8 cellular contexts compared by ENCODE assay signal in genomic region chr6:43181621-43181941, GRCh38. TPM values are rescaled to one million over a fixed set of nuclear protein-coding genes. Genes with fewer than 3 reads are reported as not detected.
A peak's percentile ranks its signal among the peaks of the same experiment; 100 is the strongest.
DNase-seq lines count a peak whose midpoint lies in the region; ATAC-seq, FAIRE-seq and TF ChIP-seq lines count a peak whose summit lies in the region.

No MANE protein-coding gene starts in this region.

- peaks cover 8% of the 10 kb centered on the region for H3K79me2 ChIP-seq in keratinocyte (ENCODE audit: control insufficient read depth, insufficient read depth, low read length)

- TF ChIP-seq CTCF in keratinocyte (optimal IDR thresholded peaks at IDR 0.05 in 1 of 3, IDR thresholded peaks at IDR 0.05 in 1 of 3, conservative IDR thresholded peaks at IDR 0.05 in 1 of 3; ENCODE audit: extremely low read depth in 1 of 3, insufficient read depth in 2 of 3, low read length in 3 of 3) = no peak

- H3K27me3 ChIP-seq in keratinocyte (ENCODE audit: control insufficient read depth, extremely low read depth, insufficient read depth, low read length) (no peaks in the 10 kb centered on the region), subcutaneous abdominal adipose tissue (ENCODE audit: control insufficient read depth in 5 of 5, insufficient read depth in 4 of 5, low read length in 5 of 5) (no peaks in the 10 kb centered on the region)

- no peaks in the 10 kb centered on the region for H4K20me1 ChIP-seq in keratinocyte (ENCODE audit: control insufficient read depth, extremely low read depth, insufficient read depth, low read length)

- H3K27ac ChIP-seq in keratinocyte (ENCODE audit: control insufficient read depth, insufficient read depth, low read length) (peak overlapping the region; percentile 51), subcutaneous abdominal adipose tissue (ENCODE audit: low read depth, low read length) (peak overlapping the region; percentile 65)

- peak overlapping the region; percentile 63 to 86 (median 82) for H3K4me3 ChIP-seq in keratinocyte (ENCODE audit: control insufficient read depth in 2 of 3, extremely low read depth in 1 of 3, insufficient read depth in 2 of 3, low read depth in 1 of 3, low read length in 3 of 3)
- H3K4me3 ChIP-seq in subcutaneous abdominal adipose tissue (ENCODE audit: low read depth in 1 of 5, low read length in 5 of 5) = peak overlapping the region; percentile 74 to 91 (median 87)

- no peak for ATAC-seq in activated naive CD4-positive, alpha-beta T cell treated with anti-CD3 and anti-CD28 coated beads, Interleukin-2, amount 50 U/mL, for 72 hours
- no peak for ATAC-seq in HG02610 (IDR thresholded peaks at IDR 0.05; ENCODE audit: unreplicated experiment)
- ATAC-seq in HG03354 (IDR thresholded peaks at IDR 0.05; ENCODE audit: poor library complexity, severe bottlenecking, unreplicated experiment) = no peak

- peak overlapping the region; percentile 83 for H3K27ac Mint-ChIP-seq in T-helper 2 cell treated with Interferon-gamma antibody and Interleukin-4, amounts not matched to agents 5 μg/mL and 100 μg/mL, for 36 hours
- peak overlapping the region; percentile 82 to 91 for H3K27ac Mint-ChIP-seq in activated naive CD4-positive, alpha-beta T cell treated with anti-CD3 and anti-CD28 coated beads, Interleukin-2, amount 50 U/mL, for 72 hours

- no peaks in the 10 kb centered on the region for H3K9me3 Mint-ChIP-seq in T-helper 2 cell treated with Interferon-gamma antibody and Interleukin-4, amounts not matched to agents 5 μg/mL and 100 μg/mL, for 36 hours
- no peaks in the 10 kb centered on the region for H3K9me3 Mint-ChIP-seq in activated naive CD4-positive, alpha-beta T cell treated with anti-CD3 and anti-CD28 coated beads, Interleukin-2, amount 50 U/mL, for 72 hours

- H3K4me1 Mint-ChIP-seq in T-helper 2 cell treated with Interferon-gamma antibody and Interleukin-4, amounts not matched to agents 5 μg/mL and 100 μg/mL, for 36 hours (ENCODE audit: low read depth) = peaks cover 38% of the 10 kb centered on the region

- no peak for DNase-seq in T-helper 2 cell treated with Interferon-gamma antibody and Interleukin-4, amounts not matched to agents 5 μg/mL and 100 μg/mL, for 36 hours (ENCODE audit: low spot score)
- DNase-seq in T-helper 2 cell (no peak), keratinocyte (ENCODE audit: low read depth, low spot score) (no peak), inferior parietal cortex (ENCODE audit: extremely low spot score) (no peak)
- DNase-seq in activated naive CD4-positive, alpha-beta T cell treated with anti-CD3 and anti-CD28 coated beads, Interleukin-2, amount 50 U/mL, for 72 hours (ENCODE audit: low spot score in 2 of 2) = no peak

- peak overlapping the region; percentile 97 for H3K4me2 ChIP-seq in keratinocyte (ENCODE audit: control insufficient read depth, extremely low read depth, insufficient read depth, low read depth, low read length)

- H3K36me3 ChIP-seq in keratinocyte (ENCODE audit: control insufficient read depth in 2 of 2, extremely low read depth in 1 of 2, insufficient read depth in 2 of 2, low read length in 2 of 2) (peaks cover 21 to 25% of the 10 kb centered on the region in 2 experiments), subcutaneous abdominal adipose tissue (ENCODE audit: control insufficient read depth in 5 of 5, insufficient read depth in 5 of 5, low read length in 5 of 5) (peaks cover 0 to 49% (median 39%) of the 10 kb centered on the region in 5 donors)

- FAIRE-seq in keratinocyte (lab: Jason Lieb, UNC) = no peak

- peaks cover 4% of the 10 kb centered on the region for H3K9me1 ChIP-seq in keratinocyte (ENCODE audit: control insufficient read depth, extremely low read depth, insufficient read depth, low read length)

- peaks cover 39% of the 10 kb centered on the region for H3K36me3 Mint-ChIP-seq in T-helper 2 cell treated with Interferon-gamma antibody and Interleukin-4, amounts not matched to agents 5 μg/mL and 100 μg/mL, for 36 hours (ENCODE audit: low read depth)
- H3K36me3 Mint-ChIP-seq in activated naive CD4-positive, alpha-beta T cell treated with anti-CD3 and anti-CD28 coated beads, Interleukin-2, amount 50 U/mL, for 72 hours = peaks cover 0 to 13% of the 10 kb centered on the region in 2 donors

- H3K4me3 Mint-ChIP-seq in T-helper 2 cell treated with Interferon-gamma antibody and Interleukin-4, amounts not matched to agents 5 μg/mL and 100 μg/mL, for 36 hours = peak overlapping the region; percentile 95

- no peaks in the 10 kb centered on the region for H3K27me3 Mint-ChIP-seq in T-helper 2 cell treated with Interferon-gamma antibody and Interleukin-4, amounts not matched to agents 5 μg/mL and 100 μg/mL, for 36 hours (ENCODE audit: low read depth)

- H3K9me3 ChIP-seq in keratinocyte (ENCODE audit: control insufficient read depth, low read depth, low read length) (no peaks in the 10 kb centered on the region), subcutaneous abdominal adipose tissue (ENCODE audit: control insufficient read depth in 5 of 5, low read length in 5 of 5) (no peaks in the 10 kb centered on the region)

- peak overlapping the region; percentile 80 for H2AFZ ChIP-seq in keratinocyte (ENCODE audit: control insufficient read depth, low read length)

- peaks cover 26% of the 10 kb centered on the region for H3K4me1 ChIP-seq in keratinocyte (ENCODE audit: control insufficient read depth, extremely low read depth, insufficient read depth, low read length)
- peaks cover 4 to 23% (median 21%) of the 10 kb centered on the region in 5 donors for H3K4me1 ChIP-seq in subcutaneous abdominal adipose tissue (ENCODE audit: control insufficient read depth in 5 of 5, insufficient read depth in 5 of 5, low read length in 5 of 5)

- peak overlapping the region; percentile 76 for H3K9ac ChIP-seq in keratinocyte (ENCODE audit: control insufficient read depth, extremely low read depth, insufficient read depth, low read length)
- H3K9ac ChIP-seq in subcutaneous abdominal adipose tissue (ENCODE audit: low read length in 5 of 5) = peak overlapping the region; percentile 56 to 88 (median 78)

- dilution Hi-C loops in keratinocyte (cut with MboI; ENCODE audit: extremely low pct_ligation_motif_present, low sequenced_read_pairs) = no loop called here

RNA-seq across cellular contexts. Expression of gene CUL9, which starts 0.4 kb away (rescaled TPM):
- 10 to 100 TPM; 45.7 to 88.0 TPM for total RNA-seq in activated naive CD4-positive, alpha-beta T cell treated with anti-CD3 and anti-CD28 coated beads, Interleukin-2, amount 50 U/mL, for 72 hours
- 19.0 to 23.0 TPM (median 21.6 TPM) in 3 replicates for polyA plus RNA-seq in keratinocyte
- polyA plus RNA-seq in keratinocyte (2011; ENCODE audit: low read depth) = 92.8 TPM
- polyA plus RNA-seq in keratinocyte (2011; cell fraction: cytosol; rRNA removed) = 7.7 and 10.8 TPM in 2 replicates
- polyA plus RNA-seq in keratinocyte (2011; cell fraction: nucleus; rRNA removed) = 167 and 182 TPM in 2 replicates
- 21.1 and 53.9 TPM in 2 replicates for polyA plus RNA-seq in keratinocyte (2012; ENCODE audit: low replicate concordance)
- polyA minus RNA-seq in keratinocyte = 28.1 to 39.9 TPM (median 28.5 TPM) in 3 replicates
- 10.2 TPM for polyA minus RNA-seq in keratinocyte (2011; cell fraction: cytosol; rRNA and poly(A)+ RNA removed)
- polyA minus RNA-seq in keratinocyte (2011; cell fraction: nucleus; rRNA and poly(A)+ RNA removed) = 41.5 and 43.8 TPM in 2 replicates

RNA-seq across cellular contexts. Expression of gene SRF, which starts 10.5 kb away (rescaled TPM):
- total RNA-seq in activated naive CD4-positive, alpha-beta T cell treated with anti-CD3 and anti-CD28 coated beads, Interleukin-2, amount 50 U/mL, for 72 hours = 10 to 100 TPM; 31.0 to 42.7 TPM
- polyA plus RNA-seq in keratinocyte = 26.0 to 39.2 TPM (median 28.5 TPM) in 3 replicates
- 1.7 TPM for polyA plus RNA-seq in keratinocyte (2011; ENCODE audit: low read depth)
- 26.7 and 39.0 TPM in 2 replicates for polyA plus RNA-seq in keratinocyte (2011; cell fraction: cytosol; rRNA removed)
- 36.4 and 40.4 TPM in 2 replicates for polyA plus RNA-seq in keratinocyte (2011; cell fraction: nucleus; rRNA removed)
- polyA plus RNA-seq in keratinocyte (2012; ENCODE audit: low replicate concordance) = 14.9 and 28.2 TPM in 2 replicates
- 41.7 to 91.8 TPM (median 51.9 TPM) in 3 replicates for polyA minus RNA-seq in keratinocyte
- 43.2 TPM for polyA minus RNA-seq in keratinocyte (2011; cell fraction: cytosol; rRNA and poly(A)+ RNA removed)
- 21.7 and 24.4 TPM in 2 replicates for polyA minus RNA-seq in keratinocyte (2011; cell fraction: nucleus; rRNA and poly(A)+ RNA removed)

RNA-seq across cellular contexts. Expression of gene DNPH1, which starts 47.7 kb away (rescaled TPM):
- 10 to 100 TPM; 39.3 to 73.5 TPM for total RNA-seq in activated naive CD4-positive, alpha-beta T cell treated with anti-CD3 and anti-CD28 coated beads, Interleukin-2, amount 50 U/mL, for 72 hours
- 57.1 to 98.6 TPM (median 73.9 TPM) in 3 replicates for polyA plus RNA-seq in keratinocyte
- polyA plus RNA-seq in keratinocyte (2011; ENCODE audit: low read depth) = 20.1 TPM
- 34.0 and 80.6 TPM in 2 replicates for polyA plus RNA-seq in keratinocyte (2011; cell fraction: cytosol; rRNA removed)
- 33.7 and 38.8 TPM in 2 replicates for polyA plus RNA-seq in keratinocyte (2011; cell fraction: nucleus; rRNA removed)
- 49.4 and 94.9 TPM in 2 replicates for polyA plus RNA-seq in keratinocyte (2012; ENCODE audit: low replicate concordance)
- 14.7 to 16.6 TPM (median 14.9 TPM) in 3 replicates for polyA minus RNA-seq in keratinocyte
- 38.4 TPM for polyA minus RNA-seq in keratinocyte (2011; cell fraction: cytosol; rRNA and poly(A)+ RNA removed)
- 6.3 and 10.6 TPM in 2 replicates for polyA minus RNA-seq in keratinocyte (2011; cell fraction: nucleus; rRNA and poly(A)+ RNA removed)
